Comparison of ENCODE assay signal across 12 cellular contexts in genomic region chr12:94139816-94140215, GRCh38. TPM values are rescaled to one million over a fixed set of nuclear protein-coding genes. Genes with fewer than 3 reads are reported as not detected.
DNase-seq lines count a peak whose midpoint lies in the region; ATAC-seq and TF ChIP-seq lines count a peak whose summit lies in the region.
"Had no signal": no experiment of that assay in that cellular context is flagged by ENCODE, and none has a peak within 500 bp of the region (broad histone marks: within the 10 kb centered on the region; RNA-seq: fewer than 3 reads in every experiment).

No MANE protein-coding gene starts in this region.

- no peak overlapping the region for H4K91ac ChIP-seq in H9 (ENCODE audit: insufficient read length, low read depth, low read length)

- H3K23me2 ChIP-seq in H9 (ENCODE audit: insufficient read length, low read depth, low read length, poor library complexity, severe bottlenecking): no peaks in the 10 kb centered on the region

- H4K20me1 ChIP-seq in H9 (ENCODE audit: control insufficient read depth, insufficient read depth, insufficient read length): no peaks in the 10 kb centered on the region
- no peaks in the 10 kb centered on the region for H4K20me1 ChIP-seq in osteoblast (ENCODE audit: insufficient read depth, low read length)
- no peaks in the 10 kb centered on the region for H4K20me1 ChIP-seq in GM23248 (ENCODE audit: insufficient read depth)

- H2AFZ ChIP-seq in H9 (ENCODE audit: low read length): no peak overlapping the region
- no peak overlapping the region for H2AFZ ChIP-seq in osteoblast (ENCODE audit: low read length)
- no peak overlapping the region for H2AFZ ChIP-seq in GM23248

- no peaks in the 10 kb centered on the region for H3K79me1 ChIP-seq in H9 (ENCODE audit: insufficient read depth, low read depth, low read length, poor library complexity, severe bottlenecking)

- no peak overlapping the region for H2BK120ac ChIP-seq in H9 (ENCODE audit: low read depth, low read length, poor library complexity, severe bottlenecking)

- H2BK15ac ChIP-seq in H9 (ENCODE audit: low read depth, low read length): no peak overlapping the region

- no CpG with 5 or more reads among the region's 21 CpGs for WGBS in H9 (ENCODE audit: extremely low coverage, insufficient read length, low lambda C conversion rate)
- WGBS in GM23248 (ENCODE audit: low coverage in 1 of 2, low lambda C conversion rate in 2 of 2, missing lambda C conversion rate in 2 of 2), 2 experiments: 85 to 88% methylated on average over 18 to 20 of the region's 21 CpGs

- no peak overlapping the region for H3K18ac ChIP-seq in H9 (ENCODE audit: insufficient read length, low read depth, low read length)

- peak; percentile 64 for ATAC-seq in WTC11
- no peak for ATAC-seq in CD8-positive, alpha-beta T cell

- H3K56ac ChIP-seq in H9 (ENCODE audit: insufficient read length, low read depth, low read length): no peak overlapping the region

- H3K36me3 ChIP-seq in osteoblast (ENCODE audit: insufficient read depth, low read length) (no peaks in the 10 kb centered on the region), GM23248 (ENCODE audit: low read depth) (no peaks in the 10 kb centered on the region)
- no peaks in the 10 kb centered on the region for H3K36me3 ChIP-seq in CD8-positive, alpha-beta T cell (ENCODE audit: insufficient read depth, low read length)
- H3K36me3 ChIP-seq: BE2C had no signal

- H3K27ac Mint-ChIP-seq in H9 (no peak overlapping the region), WTC11 (no peak overlapping the region)
- H3K27ac Mint-ChIP-seq in CD8-positive, alpha-beta T cell: no peak overlapping the region

- H3K9me2 ChIP-seq in GM23248 (ENCODE audit: insufficient read depth): no peaks in the 10 kb centered on the region

- POLR2A ChIA-PET in WTC11 (lab: Charles Lee): no interaction called here
- POLR2A ChIA-PET in CD8-positive, alpha-beta T cell (lab: Charles Lee): no interaction called here

- H3K79me2 ChIP-seq in H9 (ENCODE audit: insufficient read depth, low read length): no peaks in the 10 kb centered on the region
- H3K79me2 ChIP-seq in osteoblast (ENCODE audit: insufficient read depth, low read length): no peaks in the 10 kb centered on the region
- H3K79me2 ChIP-seq in GM23248 (ENCODE audit: insufficient read depth): no peaks in the 10 kb centered on the region

- H2BK5ac ChIP-seq in H9 (ENCODE audit: insufficient read length, low read length): no peak overlapping the region

- H3K4me1 Mint-ChIP-seq in H9: peaks cover 2 to 3% of the 10 kb centered on the region in 2 experiments; a peak in 2 of 4 replicates
- H3K4me1 Mint-ChIP-seq in WTC11: 0 out of 2 replicates have a peak, but pooled peaks cover 1% of the 10 kb centered on the region
- H3K4me1 Mint-ChIP-seq in CD8-positive, alpha-beta T cell (ENCODE audit: low read depth): no peaks in the 10 kb centered on the region
- H3K4me1 Mint-ChIP-seq: CD4-positive, CD25-positive, alpha-beta regulatory T cell had no signal

- H3K9me3 ChIP-seq in H9 (ENCODE audit: control insufficient read depth, low read depth, low read length): no peaks in the 10 kb centered on the region
- no peaks in the 10 kb centered on the region for H3K9me3 ChIP-seq in osteoblast (ENCODE audit: low read depth, low read length)
- no peaks in the 10 kb centered on the region for H3K9me3 ChIP-seq in GM23248 (ENCODE audit: low read depth)
- no peaks in the 10 kb centered on the region for H3K9me3 ChIP-seq in CD8-positive, alpha-beta T cell (ENCODE audit: low read length)
- H3K9me3 ChIP-seq: BE2C, Caco-2 had no signal

- H3K36me3 Mint-ChIP-seq in H9 (ENCODE audit: insufficient read depth in 1 of 3, low read depth in 3 of 3): no peaks in the 10 kb centered on the region
- H3K36me3 Mint-ChIP-seq in WTC11: no peaks in the 10 kb centered on the region
- no peaks in the 10 kb centered on the region for H3K36me3 Mint-ChIP-seq in CD8-positive, alpha-beta T cell
- H3K36me3 Mint-ChIP-seq: CD4-positive, CD25-positive, alpha-beta regulatory T cell had no signal

- no peak overlapping the region for H3K23ac ChIP-seq in H9 (ENCODE audit: insufficient read length, low read depth, low read length)

- TF ChIP-seq CTCF in H9 (conservative IDR thresholded peaks at IDR 0.05) (no peak; the same call in 1 of the 3 replicates), WTC11 (IDR thresholded peaks at IDR 0.05) (no peak), osteoblast (IDR thresholded peaks at IDR 0.05; ENCODE audit: extremely low read depth, low read depth, low read length) (no peak)
- TF ChIP-seq CTCF in CD8-positive, alpha-beta T cell (IDR thresholded peaks at IDR 0.05): no peak

- no peak overlapping the region for H3K27ac ChIP-seq in H9 (ENCODE audit: insufficient read length, low read depth, low read length)
- H3K27ac ChIP-seq in osteoblast (ENCODE audit: low read depth, low read length): no peak overlapping the region
- no peak overlapping the region for H3K27ac ChIP-seq in GM23248
- H3K27ac ChIP-seq in CD8-positive, alpha-beta T cell (ENCODE audit: low read depth, low read length): no peak overlapping the region
- H3K27ac ChIP-seq: HL-60 had no signal

- H2AK5ac ChIP-seq in H9 (ENCODE audit: insufficient read length, low read length): no peak overlapping the region

- no peak overlapping the region for H4K8ac ChIP-seq in H9 (replicated peaks; ENCODE audit: insufficient read length, low read depth, low read length)

- no peak overlapping the region for H2BK20ac ChIP-seq in H9 (ENCODE audit: low read depth, low read length, poor library complexity, severe bottlenecking)

- H3F3A ChIP-seq in GM23248 (ENCODE audit: insufficient read depth): no peaks in the 10 kb centered on the region

- H3K4me2 ChIP-seq in H9 (ENCODE audit: insufficient read depth, insufficient read length, low read length) (no peak overlapping the region), osteoblast (ENCODE audit: insufficient read depth, low read length) (no peak overlapping the region), GM23248 (ENCODE audit: unreplicated experiment) (no peak overlapping the region)

- intact Hi-C loops in CD8-positive, alpha-beta T cell (cut with DNase I, micrococcal nuclease): loop anchor here (1.0 to 10.0 kb wide), 6 partner anchors 392 to 1395 kb away; partner anchors contain the start of gene NR2C1 (in 1 of the 2)

- DNase-seq in H9 (peak; percentile 43), WTC11 (ENCODE audit: low spot score) (peak; percentile 20), iPS-NIHi11 (ENCODE audit: low spot score) (peak; percentile 32), osteoblast (ENCODE audit: insufficient read length, low spot score, missing footprints) (peak; percentile 15), GM23248 (no peak), SKM-1 treated with dmso at 0.1 percent for 144 hours (lab: John Stamatoyannopoulos, UW; ENCODE audit: unreplicated experiment) (no peak)
- DNase-seq in CD8-positive, alpha-beta T cell: no peak
- DNase-seq: C1 segment of cervical spinal cord had no signal

- H3K9me3 Mint-ChIP-seq in H9 (no peaks in the 10 kb centered on the region; a peak in 1 of 5 replicates), WTC11 (no peaks in the 10 kb centered on the region)
- no peaks in the 10 kb centered on the region for H3K9me3 Mint-ChIP-seq in CD8-positive, alpha-beta T cell
- H3K9me3 Mint-ChIP-seq: CD4-positive, CD25-positive, alpha-beta regulatory T cell had no signal

- H3K27me3 ChIP-seq in H9 (ENCODE audit: insufficient read depth, low read length) (no peaks in the 10 kb centered on the region), osteoblast (ENCODE audit: insufficient read depth, low read length) (peaks cover 39% of the 10 kb centered on the region), GM23248 (replicated peaks; ENCODE audit: insufficient read depth) (peaks cover 18% of the 10 kb centered on the region)
- no peaks in the 10 kb centered on the region for H3K27me3 ChIP-seq in CD8-positive, alpha-beta T cell (ENCODE audit: insufficient read depth, low read length)

- in situ Hi-C loops in GM23248 (cut with MboI): loop anchor here (5.0 to 25.0 kb wide), 4 partner anchors 295 to 1197 kb away; no protein-coding TSS in a partner anchor

- no peak overlapping the region for H3T11ph ChIP-seq in H9 (ENCODE audit: low read length)

- H3K4ac ChIP-seq in H9 (ENCODE audit: low read depth, low read length): no peak overlapping the region

- H3K27me3 Mint-ChIP-seq in H9 (ENCODE audit: low read depth) (peaks cover 59% of the 10 kb centered on the region), WTC11 (ENCODE audit: low read depth) (peaks cover 15% of the 10 kb centered on the region)
- no peaks in the 10 kb centered on the region for H3K27me3 Mint-ChIP-seq in CD8-positive, alpha-beta T cell (ENCODE audit: low read depth)

- H3K9ac ChIP-seq in H9 (ENCODE audit: extremely low read depth, insufficient read length, low read length) (no peak overlapping the region), GM23248 (no peak overlapping the region)

- CTCF ChIA-PET in WTC11 (lab: Charles Lee): interaction anchor here (1.1 to 1.3 kb wide), 2 partner anchors 290 to 393 kb away, joined by 4 to 5 read pairs; no protein-coding TSS in a partner anchor
- CTCF ChIA-PET in CD8-positive, alpha-beta T cell (lab: Charles Lee): interaction anchor here (1.6 to 3.0 kb wide), 3 partner anchors 11 to 395 kb away, joined by 3 to 19 read pairs (median 8); no protein-coding TSS in a partner anchor

- H3K4me1 ChIP-seq in H9 (ENCODE audit: insufficient read depth, low read length): no peaks in the 10 kb centered on the region
- no peaks in the 10 kb centered on the region for H3K4me1 ChIP-seq in osteoblast (ENCODE audit: insufficient read depth, low read length)
- no peaks in the 10 kb centered on the region for H3K4me1 ChIP-seq in GM23248 (ENCODE audit: insufficient read depth)
- no peaks in the 10 kb centered on the region for H3K4me1 ChIP-seq in CD8-positive, alpha-beta T cell (ENCODE audit: insufficient read depth, low read length)
- H3K4me1 ChIP-seq: BE2C had no signal

- no peak overlapping the region for H3K14ac ChIP-seq in H9 (ENCODE audit: insufficient read depth, low read length)

- no peak overlapping the region for H3K4me3 ChIP-seq in osteoblast (ENCODE audit: insufficient read depth, low read length)
- no peak overlapping the region for H3K4me3 ChIP-seq in GM23248
- H3K4me3 ChIP-seq in CD8-positive, alpha-beta T cell (ENCODE audit: low read depth, low read length): no peak overlapping the region

- no peak overlapping the region for H2BK12ac ChIP-seq in H9 (ENCODE audit: insufficient read length, low read depth, low read length)

- no peak overlapping the region for H4K5ac ChIP-seq in H9 (ENCODE audit: insufficient read length, low read depth, low read length)

- H3K4me3 Mint-ChIP-seq in H9: no peak overlapping the region
- no peak overlapping the region for H3K4me3 Mint-ChIP-seq in WTC11
- no peak overlapping the region for H3K4me3 Mint-ChIP-seq in CD8-positive, alpha-beta T cell

TF ChIP-seq in WTC11, 78 proteins besides CTCF, POLR2A, EP300 and RAD21:
- no peak for TF ChIP-seq JAZF1 (CRISPR knock-in tag; IDR thresholded peaks at IDR 0.05)

RNA-seq across cellular contexts. Expression of gene PLXNC1, which starts 8.6 kb away (rescaled TPM):
- total RNA-seq in H9 (2021): 0.53 and 1.2 TPM in 2 replicates
- 1.4 to 3.1 TPM (median 2.0 TPM) in 3 replicates for total RNA-seq in WTC11 (2021)
- total RNA-seq in osteoblast: 3.3 and 3.8 TPM in 2 replicates
- total RNA-seq in GM23248 (2014; rRNA removed; shearing (Covaris generic)): 1.9 and 2.1 TPM in 2 replicates
- 0.70 and 0.78 TPM in 2 replicates for polyA plus RNA-seq in GM23248 (2016; fragmentation: Nextera tagmentation; extraction: Ambion mirVana)
- total RNA-seq in CD8-positive, alpha-beta T cell: 1 to 10 TPM; 6.0 to 7.7 TPM

Comparison
In these comparisons a context has a peak if more than half of its experiments do, and no peak if none do; other contexts are left out.
1. DNase-seq: peak in H9 (single experiment), WTC11 (single experiment), iPS-NIHi11 (single experiment) and osteoblast (single experiment); none in GM23248 (single experiment), SKM-1 treated with dmso at 0.1 percent for 144 hours (single experiment) and CD8-positive, alpha-beta T cell (0 of 7).